In genomic region chr1:12152106-12152891, GRCh38 we compare ENCODE assay signal across 8 cellular contexts. TPM values are rescaled to one million over a fixed set of nuclear protein-coding genes. Genes with fewer than 3 reads are reported as not detected.
A peak's percentile ranks its signal among the peaks of the same experiment; 100 is the strongest.
DNase-seq lines count a peak whose midpoint lies in the region; ATAC-seq and TF ChIP-seq lines count a peak whose summit lies in the region.

No MANE protein-coding gene starts in this region.

- ATAC-seq in GM19468 (IDR thresholded peaks at IDR 0.05; ENCODE audit: extremely low read depth, unreplicated experiment) (peak; percentile 34), HG03460 (IDR thresholded peaks at IDR 0.05; ENCODE audit: unreplicated experiment) (peak; percentile 55)

- TF ChIP-seq RAD21 in liver (IDR thresholded peaks at IDR 0.05), result no peak

- no peaks in the 10 kb centered on the region for H3K9me3 ChIP-seq in liver (ENCODE audit: control insufficient read depth in 4 of 4, low read length in 3 of 4)

- peak overlapping the region; percentile 16 to 65 for H3K27ac ChIP-seq in liver (ENCODE audit: low read depth in 1 of 2, low read length in 2 of 2)
- H3K27ac ChIP-seq in dorsolateral prefrontal cortex, result peak overlapping the region in 10 of 59 donors; percentile 9 to 71 (median 54)

- H3K4me3 ChIP-seq in GM12875 (ENCODE audit: low read depth, low read length) (peak overlapping the region; percentile 16), liver (ENCODE audit: low read depth in 1 of 3, low read length in 3 of 3) (no peak overlapping the region), dorsolateral prefrontal cortex (no peak overlapping the region)

- WGBS in liver, result 88% methylated on average over 7 of the region's 7 CpGs

- TF ChIP-seq CTCF in GM12875 (IDR thresholded peaks at IDR 0.05; ENCODE audit: borderline replicate concordance, insufficient read depth, low read depth, low read length), result no peak
- no peak for TF ChIP-seq CTCF in liver (IDR thresholded peaks at IDR 0.05; ENCODE audit: low read depth, low read length, missing input control)
- TF ChIP-seq CTCF in dorsolateral prefrontal cortex (IDR thresholded peaks at IDR 0.05 in 54 of 56, conservative IDR thresholded peaks at IDR 0.05 in 2 of 56; ENCODE audit: low read depth in 1 of 56, partially characterized antibody in 56 of 56), result no peak

- peak overlapping the region in 1 of 2 donors; percentile 16 for H3K9ac ChIP-seq in liver (ENCODE audit: low read depth in 1 of 2, low read length in 2 of 2)

- peaks cover 4 to 16% (median 11%) of the 10 kb centered on the region in 4 donors for H3K4me1 ChIP-seq in liver (ENCODE audit: control insufficient read depth in 4 of 4, insufficient read depth in 4 of 4, low read length in 3 of 4)

- intact Hi-C loops in dorsolateral prefrontal cortex (cut with DNase I) (no loop called here), posterior cingulate gyrus (cut with DNase I) (no loop called here)

- no peaks in the 10 kb centered on the region for H3K36me3 ChIP-seq in liver (ENCODE audit: control insufficient read depth in 4 of 4, insufficient read depth in 3 of 4, low read depth in 1 of 4, low read length in 3 of 4)

- H3K27me3 ChIP-seq in liver (ENCODE audit: control insufficient read depth in 4 of 4, insufficient read depth in 4 of 4, low read length in 3 of 4) (no peaks in the 10 kb centered on the region), dorsolateral prefrontal cortex (peaks cover 0 to 4% (median 0%) of the 10 kb centered on the region in 45 donors)

- DNase-seq in NK-92 (lab: John Stamatoyannopoulos, UW; ENCODE audit: unreplicated experiment) (no peak), globus pallidus (ENCODE audit: low spot score) (no peak), dorsolateral prefrontal cortex (no peak), posterior cingulate gyrus (no peak)

TF ChIP-seq in liver, 16 proteins besides CTCF, POLR2A, EP300 and RAD21:
- TF ChIP-seq EGR1 (IDR thresholded peaks at IDR 0.05; ENCODE audit: low read depth in 2 of 2), result no peak
- no peak for TF ChIP-seq HNF4A (conservative IDR thresholded peaks at IDR 0.05)
- no peak for TF ChIP-seq NR2F2 (IDR thresholded peaks at IDR 0.05)
- TF ChIP-seq REST (IDR thresholded peaks at IDR 0.05), result no peak
- TF ChIP-seq MAX (IDR thresholded peaks at IDR 0.05), result no peak
- no peak for TF ChIP-seq FOXA1 (IDR thresholded peaks at IDR 0.05)
- no peak for TF ChIP-seq ATF3 (IDR thresholded peaks at IDR 0.05)
- TF ChIP-seq YY1 (IDR thresholded peaks at IDR 0.05), result no peak
- TF ChIP-seq FOXA2 (IDR thresholded peaks at IDR 0.05), result no peak
- TF ChIP-seq ZBTB33 (IDR thresholded peaks at IDR 0.05), result no peak
- no peak for TF ChIP-seq RXRA (IDR thresholded peaks at IDR 0.05)
- TF ChIP-seq HNF4G (IDR thresholded peaks at IDR 0.05), result no peak
- no peak for TF ChIP-seq SP1 (IDR thresholded peaks at IDR 0.05)
TF ChIP-seq in liver: peak in this region for 0.

RNA-seq across cellular contexts. Expression of gene TNFRSF1B, which starts 14.5 kb away (rescaled TPM):
- total RNA-seq in liver (10 to 100 TPM; 16.0 to 16.9 TPM), dorsolateral prefrontal cortex (10 to 100 TPM in 84 of 120 experiments, 1 to 10 TPM in 36; 4.0 to 43.8 (median 13.0) TPM)
- polyA plus RNA-seq in liver, result 10 to 100 TPM in 1 of 2 donors, 1 to 10 TPM in 1; 7.2 to 19.6 TPM
